ENCODE assay signal across 10 cellular contexts in genomic region chr2:134122610-134123009, GRCh38.
DNase-seq lines count a peak whose midpoint lies in the region; ATAC-seq and TF ChIP-seq lines count a peak whose summit lies in the region.
"Had no signal": no experiment of that assay in that cellular context is flagged by ENCODE, and none has a peak within 500 bp of the region (broad histone marks: within the 10 kb centered on the region; RNA-seq: fewer than 3 reads in every experiment).

No MANE protein-coding gene starts in this region.

- peak overlapping the region; percentile 96 for H3K9ac ChIP-seq in BLaER1

- no peak for TF ChIP-seq POLR2A in thyroid gland (IDR thresholded peaks at IDR 0.05)

- TF ChIP-seq CTCF in foreskin keratinocyte (conservative IDR thresholded peaks at IDR 0.05) (peak; percentile 7), thyroid gland (IDR thresholded peaks at IDR 0.05) (peak in 1 of 6 experiments; percentile 4)

- H3K4me3 ChIP-seq in BLaER1, result peak overlapping the region; percentile 99
- H3K4me3 ChIP-seq in thyroid gland (replicated peaks in 1 of 3), result no peak overlapping the region

- ATAC-seq in foreskin keratinocyte, result no peak
- no peak for ATAC-seq in GM19452 (IDR thresholded peaks at IDR 0.05; ENCODE audit: unreplicated experiment)

- H3K9me3 ChIP-seq in BLaER1 (no peaks in the 10 kb centered on the region), thyroid gland (no peaks in the 10 kb centered on the region)

- peak overlapping the region; percentile 97 for H3K27ac ChIP-seq in BLaER1
- H3K27ac ChIP-seq in foreskin keratinocyte, result no peak overlapping the region
- no peak overlapping the region for H3K27ac ChIP-seq in thyroid gland

- H3K4me1 ChIP-seq in BLaER1 (peaks cover 77% of the 10 kb centered on the region), foreskin keratinocyte (peaks cover 11% of the 10 kb centered on the region), thyroid gland (peaks cover 47 to 48% of the 10 kb centered on the region in 2 donors)

- H3K36me3 ChIP-seq in BLaER1 (peaks cover 28% of the 10 kb centered on the region; the same call in 1 of the 2 replicates), thyroid gland (no peaks in the 10 kb centered on the region)

- H3K27me3 ChIP-seq in BLaER1 (no peaks in the 10 kb centered on the region), foreskin keratinocyte (no peaks in the 10 kb centered on the region), thyroid gland (no peaks in the 10 kb centered on the region)

- peak overlapping the region; percentile 88 for H3K4me2 ChIP-seq in BLaER1

- 64 to 81% methylated on average over 3 of the region's 3 CpGs for WGBS in thyroid gland, 2 donors

- intact Hi-C loops in thyroid gland (cut with DNase I), result loop anchor here (10.0 kb wide), 1 partner anchor 82 kb away; no protein-coding TSS in a partner anchor

- in situ Hi-C loops in G401 (cut with HindIII; ENCODE audit: low sequenced_read_pairs), result no loop called here

- DNase-seq in G401 (ENCODE audit: low spot score) (peak; percentile 68), RPMI8226 (peak; percentile 82), foreskin keratinocyte (no peak), HCEC 1CT (no peak), thyroid gland (no peak), NCI-H1092 treated with DMSO at 0.1 percent for 48 hours (lab: John Stamatoyannopoulos, UW) (no peak)
- DNase-seq: OCI-M1; stimulated activated CD4-positive, alpha-beta T cell treated with anti-CD3 and anti-CD28 coated beads, Interleukin-4, amount 100 ng/mL, for 4 hours had no signal

- H4K20me1 ChIP-seq in BLaER1, result peaks cover 77% of the 10 kb centered on the region

Comparison
In these comparisons a context has a peak if more than half of its experiments do, and no peak if none do; other contexts are left out.
1. DNase-seq: peak in G401 (single experiment) and RPMI8226 (single experiment); none in foreskin keratinocyte (0 of 2), HCEC 1CT (single experiment), thyroid gland (0 of 2) and NCI-H1092 treated with DMSO at 0.1 percent for 48 hours (single experiment).